ENCODE assay signal across 28 cellular contexts in the genomic region with DNA sequence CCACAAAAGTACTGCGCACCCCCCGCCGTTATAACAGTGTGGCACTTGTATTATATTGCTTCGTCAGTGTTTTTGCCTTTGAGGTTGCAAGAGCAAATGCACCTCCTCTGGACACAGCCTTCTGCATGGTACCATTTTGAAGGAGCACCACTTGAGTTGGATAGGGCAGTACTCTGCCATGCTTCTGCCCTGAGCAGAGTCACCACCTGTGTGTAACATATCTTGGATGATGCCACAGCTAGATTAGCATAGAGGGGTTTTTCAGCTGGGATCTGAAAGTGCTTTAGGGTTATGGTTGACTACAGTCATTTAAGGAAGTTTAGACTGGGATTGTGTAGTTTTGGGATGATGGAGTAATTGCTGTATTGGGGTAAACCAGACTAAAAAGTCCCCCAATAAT.
DNase-seq lines count a peak whose midpoint lies in the region; ATAC-seq and TF ChIP-seq lines count a peak whose summit lies in the region.
"Had no signal": no experiment of that assay in that cellular context is flagged by ENCODE, and none has a peak within 500 bp of the region (broad histone marks: within the 10 kb centered on the region; RNA-seq: fewer than 3 reads in every experiment).

No MANE protein-coding gene starts in this region.

- no peaks in the 10 kb centered on the region for H3K9me3 ChIP-seq in CD4-positive, alpha-beta memory T cell (ENCODE audit: control insufficient read depth in 1 of 2, low read length in 2 of 2)
- H3K9me3 ChIP-seq: adrenal gland, esophagus squamous epithelium, left ventricle myocardium inferior, ovary, right atrium auricular region, SJCRH30, spleen, transverse colon had no signal

- H3K4me1 ChIP-seq in CD4-positive, alpha-beta memory T cell (ENCODE audit: insufficient read depth, low read length), result peaks cover 15% of the 10 kb centered on the region
- H3K4me1 ChIP-seq: SJCRH30 had no signal

- H3K4me3 Mint-ChIP-seq in CD4-positive, alpha-beta memory T cell, result no peak overlapping the region
- H3K4me3 Mint-ChIP-seq in activated B cell treated with CpG ODN at 0.5 μM for 24 hours (no peak overlapping the region), immature natural killer cell (no peak overlapping the region), osteocyte (ENCODE audit: unreplicated experiment) (no peak overlapping the region)
- H3K4me3 Mint-ChIP-seq: activated T-helper 1 cell treated with anti-CD3 and anti-CD28 coated beads, Interleukin-12 subunit alpha, Interleukin-12 subunit beta, Interleukin-2, Interleukin-4 antibody, amounts not matched to agents 30 ng/mL and 10 ng/mL and 1 ng/mL, durations not matched to agents 14 hours and 24 hours and 36 hours; CD14-positive monocyte; mesothelial cell of epicardium; T-helper 1 cell treated with Interleukin-12 subunit alpha and Interleukin-12 subunit beta and Interleukin-4 antibody, amounts not matched to agents 30 μg/mL and 1 μg/mL, for 36 hours had no signal

- intact Hi-C loops in CD4-positive, alpha-beta memory T cell (cut with micrococcal nuclease), result no loop called here
- intact Hi-C loops in activated B cell treated with CpG ODN at 0.5 μM for 24 hours (cut with micrococcal nuclease), result no loop called here

- POLR2A ChIA-PET in CD4-positive, alpha-beta memory T cell (lab: Charles Lee; ENCODE audit: partially characterized antibody), result no interaction called here
- POLR2A ChIA-PET in activated B cell treated with CpG ODN at 0.5 μM for 24 hours (lab: Charles Lee), result no interaction called here

- H3K27me3 Mint-ChIP-seq in CD4-positive, alpha-beta memory T cell, result no peaks in the 10 kb centered on the region
- H3K27me3 Mint-ChIP-seq in activated B cell treated with CpG ODN at 0.5 μM for 24 hours (no peaks in the 10 kb centered on the region), immature natural killer cell (ENCODE audit: low read depth in 3 of 3) (peaks cover 0 to 3% (median 0%) of the 10 kb centered on the region in 3 donors), osteocyte (ENCODE audit: unreplicated experiment) (no peaks in the 10 kb centered on the region)
- H3K27me3 Mint-ChIP-seq: naive thymus-derived CD4-positive, alpha-beta T cell had no signal

- no peak for DNase-seq in CD4-positive, alpha-beta memory T cell
- DNase-seq in activated B cell treated with CpG ODN at 0.5 μM for 24 hours (no peak), immature natural killer cell (no peak), NCI-H524 treated with DMSO at 0.1 percent for 48 hours (lab: John Stamatoyannopoulos, UW) (no peak), pons (ENCODE audit: low spot score) (no peak), osteocyte (ENCODE audit: extremely low spot score, unreplicated experiment) (no peak)
- DNase-seq: activated CD8-positive, alpha-beta memory T cell treated with anti-CD3 and anti-CD28 coated beads for 24 hours; adrenal gland; brain microvascular endothelial cell; esophagus squamous epithelium; Kasumi-1; left ventricle myocardium inferior; naive thymus-derived CD4-positive, alpha-beta T cell; NCI-H2171; NCI-H526; ovary; SJCRH30; spleen; stimulated activated CD4-positive, alpha-beta T cell treated with anti-CD3 and anti-CD28 coated beads, Interleukin-4, amount 100 ng/mL, for 24 hours; transverse colon had no signal

- no peak for TF ChIP-seq CTCF in C4-2B (conservative IDR thresholded peaks at IDR 0.05)
- no peak for TF ChIP-seq CTCF in activated B cell treated with CpG ODN at 0.5 μM for 24 hours (IDR thresholded peaks at IDR 0.05)
- TF ChIP-seq CTCF in osteocyte (IDR thresholded peaks at IDR 0.05), result no peak

- peak overlapping the region in 6 of 7 donors; percentile 19 to 79 (median 62) for H3K27ac Mint-ChIP-seq in CD4-positive, alpha-beta memory T cell
- H3K27ac Mint-ChIP-seq in activated B cell treated with CpG ODN at 0.5 μM for 24 hours (peak overlapping the region; percentile 26), immature natural killer cell (peak overlapping the region in 4 of 6 donors; percentile 17 to 65 (median 54)), osteocyte (ENCODE audit: unreplicated experiment) (no peak overlapping the region)
- H3K27ac Mint-ChIP-seq: mesothelial cell of epicardium; T-helper 1 cell treated with Interleukin-12 subunit alpha and Interleukin-12 subunit beta and Interleukin-4 antibody, amounts not matched to agents 30 μg/mL and 1 μg/mL, for 36 hours had no signal

- H3K36me3 Mint-ChIP-seq in CD4-positive, alpha-beta memory T cell, result peaks cover 48 to 86% of the 10 kb centered on the region in 2 donors
- H3K36me3 Mint-ChIP-seq in activated B cell treated with CpG ODN at 0.5 μM for 24 hours (ENCODE audit: low read depth) (peaks cover 88% of the 10 kb centered on the region), immature natural killer cell (peaks cover 0 to 22% (median 20%) of the 10 kb centered on the region in 3 donors), osteocyte (ENCODE audit: unreplicated experiment) (peaks cover 45% of the 10 kb centered on the region)

- H3K27me3 ChIP-seq in CD4-positive, alpha-beta memory T cell (ENCODE audit: insufficient read depth, low read length), result no peaks in the 10 kb centered on the region
- H3K27me3 ChIP-seq: adrenal gland, brain microvascular endothelial cell, esophagus squamous epithelium, ovary, right atrium auricular region, SJCRH30, spleen, transverse colon had no signal

- no peaks in the 10 kb centered on the region for H3K9me3 Mint-ChIP-seq in CD4-positive, alpha-beta memory T cell
- no peaks in the 10 kb centered on the region for H3K9me3 Mint-ChIP-seq in activated B cell treated with CpG ODN at 0.5 μM for 24 hours
- no peaks in the 10 kb centered on the region for H3K9me3 Mint-ChIP-seq in immature natural killer cell
- no peaks in the 10 kb centered on the region for H3K9me3 Mint-ChIP-seq in osteocyte (ENCODE audit: unreplicated experiment)
- H3K9me3 Mint-ChIP-seq: activated T-helper 1 cell treated with anti-CD3 and anti-CD28 coated beads, Interleukin-12 subunit alpha, Interleukin-12 subunit beta, Interleukin-2, Interleukin-4 antibody, amounts not matched to agents 30 ng/mL and 10 ng/mL and 1 ng/mL, durations not matched to agents 14 hours and 24 hours and 36 hours; CD14-positive monocyte; mesothelial cell of epicardium; naive thymus-derived CD4-positive, alpha-beta T cell; T-helper 1 cell treated with Interleukin-12 subunit alpha and Interleukin-12 subunit beta and Interleukin-4 antibody, amounts not matched to agents 30 μg/mL and 1 μg/mL, for 36 hours had no signal

- H3K4me1 Mint-ChIP-seq in CD4-positive, alpha-beta memory T cell, result peaks cover 52 to 81% (median 63%) of the 10 kb centered on the region in 4 donors
- H3K4me1 Mint-ChIP-seq in activated B cell treated with CpG ODN at 0.5 μM for 24 hours (peaks cover 13% of the 10 kb centered on the region), immature natural killer cell (peaks cover 65 to 91% of the 10 kb centered on the region in 2 donors), osteocyte (ENCODE audit: unreplicated experiment) (peaks cover 31% of the 10 kb centered on the region)

- H3K36me3 ChIP-seq in CD4-positive, alpha-beta memory T cell (ENCODE audit: insufficient read depth, low read length), result peaks cover 48% of the 10 kb centered on the region
- H3K36me3 ChIP-seq: ovary had no signal

- H3K4me3 ChIP-seq in CD4-positive, alpha-beta memory T cell (ENCODE audit: low read length in 2 of 2), result no peak overlapping the region
- H3K4me3 ChIP-seq: adrenal gland, esophagus squamous epithelium, left ventricle myocardium inferior, ovary, right atrium auricular region, SJCRH30, spleen, transverse colon had no signal

- CTCF ChIA-PET in CD4-positive, alpha-beta memory T cell (lab: Charles Lee; ENCODE audit: partially characterized antibody), result interaction anchor here (0.7 kb wide), 1 partner anchor 30 kb away, joined by 3 read pairs; no protein-coding TSS in a partner anchor
- CTCF ChIA-PET in activated B cell treated with CpG ODN at 0.5 μM for 24 hours (lab: Charles Lee), result no interaction called here

- ATAC-seq in activated B cell treated with CpG ODN at 0.5 μM for 24 hours (ENCODE audit: low read depth), result no peak
- ATAC-seq: HCT116; HepG2; naive thymus-derived CD4-positive, alpha-beta T cell had no signal

- H3K27ac ChIP-seq in C4-2B, result peak overlapping the region; percentile 54; the same call in 1 of the 2 replicates
- no peak overlapping the region for H3K27ac ChIP-seq in CD4-positive, alpha-beta memory T cell (ENCODE audit: low read depth, low read length)
- H3K27ac ChIP-seq: adrenal gland, brain microvascular endothelial cell, esophagus squamous epithelium, left ventricle myocardium inferior, ovary, right atrium auricular region, SJCRH30, spleen, transverse colon had no signal
